In genomic region chr16:65828296-65828695, GRCh38 we compare ENCODE assay signal across 16 cellular contexts.
A peak's percentile ranks its signal among the peaks of the same experiment; 100 is the strongest.
DNase-seq lines count a peak whose midpoint lies in the region; ATAC-seq and TF ChIP-seq lines count a peak whose summit lies in the region.
"Had no signal": no experiment of that assay in that cellular context is flagged by ENCODE, and none has a peak within 500 bp of the region (broad histone marks: within the 10 kb centered on the region; RNA-seq: fewer than 3 reads in every experiment).

No MANE protein-coding gene starts in this region.

- POLR2A ChIA-PET in activated CD4-positive, alpha-beta memory T cell treated with anti-CD3 and anti-CD28 coated beads, Interleukin-2, amount 10 ng/mL, durations not matched to agents 7 days and 5 days (lab: Charles Lee), result no interaction called here

- H3K4me1 Mint-ChIP-seq in nephron progenitor cell, result peaks cover 44% of the 10 kb centered on the region
- H3K4me1 Mint-ChIP-seq in activated naive CD8-positive, alpha-beta T cell treated with anti-CD3 and anti-CD28 coated beads, Interleukin-2, amount 50 U/mL, for 24 hours, result no peaks in the 10 kb centered on the region
- H3K4me1 Mint-ChIP-seq in activated CD4-positive, alpha-beta memory T cell treated with anti-CD3 and anti-CD28 coated beads, Interleukin-2, amount 10 ng/mL, durations not matched to agents 7 days and 5 days, result no peaks in the 10 kb centered on the region
- H3K4me1 Mint-ChIP-seq: B cell had no signal

- no peak for ATAC-seq in activated naive CD8-positive, alpha-beta T cell treated with anti-CD3 and anti-CD28 coated beads, Interleukin-2, amount 50 U/mL, for 24 hours
- ATAC-seq: CD8-positive, alpha-beta T cell; HepG2 had no signal

- no peaks in the 10 kb centered on the region for H3K36me3 Mint-ChIP-seq in nephron progenitor cell (ENCODE audit: low read depth)
- no peaks in the 10 kb centered on the region for H3K36me3 Mint-ChIP-seq in activated naive CD8-positive, alpha-beta T cell treated with anti-CD3 and anti-CD28 coated beads, Interleukin-2, amount 50 U/mL, for 24 hours (ENCODE audit: low read depth)
- H3K36me3 Mint-ChIP-seq in activated CD4-positive, alpha-beta memory T cell treated with anti-CD3 and anti-CD28 coated beads, Interleukin-2, amount 10 ng/mL, durations not matched to agents 7 days and 5 days (ENCODE audit: low read depth), result no peaks in the 10 kb centered on the region
- H3K36me3 Mint-ChIP-seq: CD8-positive, alpha-beta T cell had no signal

- H3K27ac Mint-ChIP-seq in nephron progenitor cell, result no peak overlapping the region
- H3K27ac Mint-ChIP-seq in activated naive CD8-positive, alpha-beta T cell treated with anti-CD3 and anti-CD28 coated beads, Interleukin-2, amount 50 U/mL, for 24 hours, result no peak overlapping the region
- no peak overlapping the region for H3K27ac Mint-ChIP-seq in activated CD4-positive, alpha-beta memory T cell treated with anti-CD3 and anti-CD28 coated beads, Interleukin-2, amount 10 ng/mL, durations not matched to agents 7 days and 5 days
- H3K27ac Mint-ChIP-seq: B cell; CD8-positive, alpha-beta T cell had no signal

- no peaks in the 10 kb centered on the region for H3K9me3 Mint-ChIP-seq in nephron progenitor cell
- peaks cover 5% of the 10 kb centered on the region for H3K9me3 Mint-ChIP-seq in activated naive CD8-positive, alpha-beta T cell treated with anti-CD3 and anti-CD28 coated beads, Interleukin-2, amount 50 U/mL, for 24 hours
- H3K9me3 Mint-ChIP-seq in activated CD4-positive, alpha-beta memory T cell treated with anti-CD3 and anti-CD28 coated beads, Interleukin-2, amount 10 ng/mL, durations not matched to agents 7 days and 5 days, result peaks cover 3% of the 10 kb centered on the region

- DNase-seq in G401 (ENCODE audit: low spot score), result peak; percentile 83
- peak; percentile 24 for DNase-seq in NCI-H2171 treated with DMSO at 0.1 percent for 48 hours (lab: John Stamatoyannopoulos, UW)
- peak; percentile 18 to 32 for DNase-seq in cerebellar nuclear complex (lab: John Stamatoyannopoulos, UW)
- DNase-seq in nephron progenitor cell, result peak; percentile 10
- no peak for DNase-seq in activated naive CD8-positive, alpha-beta T cell treated with anti-CD3 and anti-CD28 coated beads, Interleukin-2, amount 50 U/mL, for 24 hours
- DNase-seq in activated CD4-positive, alpha-beta memory T cell treated with anti-CD3 and anti-CD28 coated beads, Interleukin-2, amount 10 ng/mL, durations not matched to agents 7 days and 5 days, result no peak
- no peak for DNase-seq in dermis blood vessel endothelial cell
- DNase-seq: Calu3; CD8-positive, alpha-beta T cell; DMS 273 treated with DMSO at 0.1 percent for 48 hours; DMS53; DND-41; EL; GM23248 had no signal

- peaks cover 12% of the 10 kb centered on the region for H3K27me3 Mint-ChIP-seq in nephron progenitor cell (ENCODE audit: low read depth, poor library complexity)
- H3K27me3 Mint-ChIP-seq in activated naive CD8-positive, alpha-beta T cell treated with anti-CD3 and anti-CD28 coated beads, Interleukin-2, amount 50 U/mL, for 24 hours, result no peaks in the 10 kb centered on the region
- H3K27me3 Mint-ChIP-seq in activated CD4-positive, alpha-beta memory T cell treated with anti-CD3 and anti-CD28 coated beads, Interleukin-2, amount 10 ng/mL, durations not matched to agents 7 days and 5 days, result no peaks in the 10 kb centered on the region

- in situ Hi-C loops in G401 (cut with HindIII; ENCODE audit: low sequenced_read_pairs), result no loop called here

- no peak for TF ChIP-seq CTCF in nephron progenitor cell (IDR thresholded peaks at IDR 0.05)

- H3K4me3 Mint-ChIP-seq in nephron progenitor cell, result no peak overlapping the region
- H3K4me3 Mint-ChIP-seq in activated naive CD8-positive, alpha-beta T cell treated with anti-CD3 and anti-CD28 coated beads, Interleukin-2, amount 50 U/mL, for 24 hours, result no peak overlapping the region
- H3K4me3 Mint-ChIP-seq in activated CD4-positive, alpha-beta memory T cell treated with anti-CD3 and anti-CD28 coated beads, Interleukin-2, amount 10 ng/mL, durations not matched to agents 7 days and 5 days, result no peak overlapping the region
- H3K4me3 Mint-ChIP-seq: B cell; CD8-positive, alpha-beta T cell had no signal

- CTCF ChIA-PET in activated CD4-positive, alpha-beta memory T cell treated with anti-CD3 and anti-CD28 coated beads, Interleukin-2, amount 10 ng/mL, durations not matched to agents 7 days and 5 days (lab: Charles Lee), result no interaction called here

Comparison
In these comparisons a context has a peak if more than half of its experiments do, and no peak if none do; other contexts are left out.
1. DNase-seq: peak in G401 (single experiment), NCI-H2171 treated with DMSO at 0.1 percent for 48 hours (single experiment), cerebellar nuclear complex (2 of 2) and nephron progenitor cell (single experiment); none in activated naive CD8-positive, alpha-beta T cell treated with anti-CD3 and anti-CD28 coated beads, Interleukin-2, amount 50 U/mL, for 24 hours (single experiment), activated CD4-positive, alpha-beta memory T cell treated with anti-CD3 and anti-CD28 coated beads, Interleukin-2, amount 10 ng/mL, durations not matched to agents 7 days and 5 days (single experiment) and dermis blood vessel endothelial cell (single experiment).